14 cellular contexts compared by ENCODE assay signal in genomic region chr1:158008630-158009029, GRCh38. TPM values are rescaled to one million over a fixed set of nuclear protein-coding genes. Genes with fewer than 3 reads are reported as not detected.
A peak's percentile ranks its signal among the peaks of the same experiment; 100 is the strongest.
DNase-seq lines count a peak whose midpoint lies in the region; ATAC-seq, FAIRE-seq and TF ChIP-seq lines count a peak whose summit lies in the region.
"Had no signal": no experiment of that assay in that cellular context is flagged by ENCODE, and none has a peak within 500 bp of the region (broad histone marks: within the 10 kb centered on the region; RNA-seq: fewer than 3 reads in every experiment).

No MANE protein-coding gene starts in this region.

- H3F3A ChIP-seq in GM23338 (replicated peaks; ENCODE audit: low read depth), result no peaks in the 10 kb centered on the region

- H3K9ac ChIP-seq in keratinocyte (ENCODE audit: control insufficient read depth, extremely low read depth, insufficient read depth, low read length) (no peak overlapping the region), rectal smooth muscle tissue (ENCODE audit: low read length) (no peak overlapping the region), Karpas-422 (ENCODE audit: low read length) (no peak overlapping the region)

- TF ChIP-seq POLR2A in adrenal gland (IDR thresholded peaks at IDR 0.05), result no peak

- H3K4me1 Mint-ChIP-seq in GM23338, result peaks cover 85% of the 10 kb centered on the region

- 31 to 45% (median 38%) methylated on average over 5 to 6 of the region's 6 CpGs for WGBS in adrenal gland, 4 donors

- TF ChIP-seq CTCF in GM23338 (conservative IDR thresholded peaks at IDR 0.05; ENCODE audit: low read depth in 2 of 2) (no peak), adrenal gland (IDR thresholded peaks at IDR 0.05) (no peak), keratinocyte (optimal IDR thresholded peaks at IDR 0.05 in 1 of 3, IDR thresholded peaks at IDR 0.05 in 1 of 3, conservative IDR thresholded peaks at IDR 0.05 in 1 of 3; ENCODE audit: extremely low read depth in 1 of 3, insufficient read depth in 2 of 3, low read length in 3 of 3) (no peak)

- no peaks in the 10 kb centered on the region for H3K36me3 ChIP-seq in GM23338 (ENCODE audit: insufficient read depth)
- no peaks in the 10 kb centered on the region for H3K36me3 ChIP-seq in adrenal gland (replicated peaks in 1 of 2)
- peaks cover 12 to 15% of the 10 kb centered on the region in 2 experiments for H3K36me3 ChIP-seq in keratinocyte (ENCODE audit: control insufficient read depth in 2 of 2, extremely low read depth in 1 of 2, insufficient read depth in 2 of 2, low read length in 2 of 2)
- H3K36me3 ChIP-seq in rectal smooth muscle tissue (ENCODE audit: control insufficient read depth, insufficient read depth, low read length), result no peaks in the 10 kb centered on the region
- H3K36me3 ChIP-seq in Karpas-422 (ENCODE audit: insufficient read depth, low read length), result no peaks in the 10 kb centered on the region

- H3K9me2 ChIP-seq in GM23338 (ENCODE audit: insufficient read depth), result no peaks in the 10 kb centered on the region
- H3K9me2 ChIP-seq in Karpas-422 (replicated peaks; ENCODE audit: insufficient read depth, low read length), result no peaks in the 10 kb centered on the region

- H3K27ac ChIP-seq in GM23338 (ENCODE audit: low read depth) (no peak overlapping the region), adrenal gland (peak overlapping the region; percentile 8 to 92 (median 82)), keratinocyte (ENCODE audit: control insufficient read depth, insufficient read depth, low read length) (peak overlapping the region; percentile 92), rectal smooth muscle tissue (ENCODE audit: low read depth, low read length) (peak overlapping the region; percentile 85), Karpas-422 (ENCODE audit: low read length) (no peak overlapping the region)
- H3K27ac ChIP-seq: C4-2B had no signal

- dilution Hi-C loops in keratinocyte (cut with MboI; ENCODE audit: extremely low pct_ligation_motif_present, low sequenced_read_pairs), result no loop called here

- H3K27me3 ChIP-seq in GM23338 (ENCODE audit: insufficient read depth) (no peaks in the 10 kb centered on the region), adrenal gland (no peaks in the 10 kb centered on the region), keratinocyte (ENCODE audit: control insufficient read depth, extremely low read depth, insufficient read depth, low read length) (no peaks in the 10 kb centered on the region), rectal smooth muscle tissue (ENCODE audit: control insufficient read depth, insufficient read depth, low read length) (no peaks in the 10 kb centered on the region), Karpas-422 (ENCODE audit: low read length) (no peaks in the 10 kb centered on the region)

- no peak overlapping the region for H2AFZ ChIP-seq in GM23338
- no peak overlapping the region for H2AFZ ChIP-seq in keratinocyte (ENCODE audit: control insufficient read depth, low read length)
- H2AFZ ChIP-seq in Karpas-422 (ENCODE audit: low read length), result no peak overlapping the region

- DNase-seq in GM23338 (ENCODE audit: low spot score), result no peak
- peak in 5 of 7 donors; percentile 52 to 82 (median 65) for DNase-seq in adrenal gland
- no peak for DNase-seq in keratinocyte (ENCODE audit: low read depth, low spot score)
- no peak for DNase-seq in AG08396 (ENCODE audit: low spot score)
- no peak for DNase-seq in Karpas-422
- DNase-seq in dedifferentiated amniotic fluid mesenchymal stem cell (ENCODE audit: extremely low spot score), result no peak
- DNase-seq: activated T-cell treated with anti-CD3 and anti-CD28 coated beads, Interleukin-2, amount 50 U/mL, for 4 hours; GF-D8; stimulated activated CD4-positive, alpha-beta T cell treated with anti-CD3 and anti-CD28 coated beads, Interleukin-2, amount 100 ng/mL, for 24 hours; stimulated activated naive CD4-positive, alpha-beta T cell treated with Interleukin-2 at 50 U/mL for 16 hours had no signal

- H3K27me3 Mint-ChIP-seq in GM23338 (ENCODE audit: insufficient read depth, low read depth, poor library complexity), result peaks cover 11% of the 10 kb centered on the region

- FAIRE-seq in keratinocyte (lab: Jason Lieb, UNC), result peak; percentile 90
- FAIRE-seq: K562 had no signal

- H3K9me1 ChIP-seq in keratinocyte (ENCODE audit: control insufficient read depth, extremely low read depth, insufficient read depth, low read length), result no peaks in the 10 kb centered on the region

- no peak for ATAC-seq in GM23338
- ATAC-seq in GM21360 (IDR thresholded peaks at IDR 0.05; ENCODE audit: unreplicated experiment), result no peak
- ATAC-seq: activated T-cell treated with anti-CD3 and anti-CD28 coated beads, Interleukin-2, amount 50 U/mL, for 4 hours; K562 had no signal

- H3K9me3 ChIP-seq in adrenal gland (replicated peaks in 1 of 3), result no peaks in the 10 kb centered on the region
- no peaks in the 10 kb centered on the region for H3K9me3 ChIP-seq in keratinocyte (ENCODE audit: control insufficient read depth, low read depth, low read length)
- H3K9me3 ChIP-seq in Karpas-422 (ENCODE audit: low read length), result no peaks in the 10 kb centered on the region

- H3K4me3 ChIP-seq in GM23338 (no peak overlapping the region), adrenal gland (no peak overlapping the region), keratinocyte (ENCODE audit: control insufficient read depth in 2 of 3, extremely low read depth in 1 of 3, insufficient read depth in 2 of 3, low read depth in 1 of 3, low read length in 3 of 3) (no peak overlapping the region), rectal smooth muscle tissue (ENCODE audit: low read length) (peak overlapping the region; percentile 22), Karpas-422 (ENCODE audit: low read length) (no peak overlapping the region)
- H3K4me3 ChIP-seq: K562 had no signal

- no peaks in the 10 kb centered on the region; the same call in 2 of the 3 replicates for H3K36me3 Mint-ChIP-seq in GM23338 (ENCODE audit: low read depth)

- H4K20me1 ChIP-seq in GM23338 (replicated peaks; ENCODE audit: insufficient read depth) (peaks cover 4% of the 10 kb centered on the region; the same call in 1 of the 2 replicates), keratinocyte (ENCODE audit: control insufficient read depth, extremely low read depth, insufficient read depth, low read length) (no peaks in the 10 kb centered on the region), Karpas-422 (ENCODE audit: insufficient read depth, low read depth, low read length) (no peaks in the 10 kb centered on the region)

- intact Hi-C loops in adrenal gland (cut with DNase I), result no loop called here

- H3K4me1 ChIP-seq in GM23338 (ENCODE audit: insufficient read depth) (peaks cover 72% of the 10 kb centered on the region), adrenal gland (replicated peaks in 1 of 2) (peaks cover 86 to 88% of the 10 kb centered on the region in 2 donors), keratinocyte (ENCODE audit: control insufficient read depth, extremely low read depth, insufficient read depth, low read length) (peaks cover 77% of the 10 kb centered on the region), rectal smooth muscle tissue (ENCODE audit: control insufficient read depth, insufficient read depth, low read length) (peaks cover 71% of the 10 kb centered on the region), Karpas-422 (ENCODE audit: low read length) (peaks cover 24% of the 10 kb centered on the region)

- no peaks in the 10 kb centered on the region for H3K9me3 Mint-ChIP-seq in GM23338
- H3K9me3 Mint-ChIP-seq: activated T-cell treated with anti-CD3 and anti-CD28 coated beads, Interleukin-2, amount 50 U/mL, for 4 hours had no signal

- H3K79me2 ChIP-seq in GM23338 (replicated peaks; ENCODE audit: insufficient read depth) (peaks cover 99% of the 10 kb centered on the region), keratinocyte (ENCODE audit: control insufficient read depth, insufficient read depth, low read length) (peaks cover 91% of the 10 kb centered on the region), Karpas-422 (ENCODE audit: low read length) (no peaks in the 10 kb centered on the region)

- peak overlapping the region; percentile 54; the same call in 1 of the 2 replicates for H3K27ac Mint-ChIP-seq in GM23338

- H3K4me2 ChIP-seq in GM23338, result peak overlapping the region; percentile 64
- H3K4me2 ChIP-seq in keratinocyte (ENCODE audit: control insufficient read depth, extremely low read depth, insufficient read depth, low read depth, low read length), result peak overlapping the region; percentile 90
- H3K4me2 ChIP-seq in Karpas-422 (ENCODE audit: low read depth, low read length, poor library complexity, severe bottlenecking), result no peak overlapping the region

- H3K4me3 Mint-ChIP-seq in GM23338, result no peak overlapping the region
- H3K4me3 Mint-ChIP-seq: activated T-cell treated with anti-CD3 and anti-CD28 coated beads, Interleukin-2, amount 50 U/mL, for 4 hours had no signal

TF ChIP-seq in GM23338, 12 proteins besides CTCF, POLR2A, EP300 and RAD21 (continues in another document):
- no peak for TF ChIP-seq CREB1 (CRISPR knock-in tag; IDR thresholded peaks at IDR 0.05; ENCODE audit: low read depth)
- no peak for TF ChIP-seq EZH2 (IDR thresholded peaks at IDR 0.05; ENCODE audit: low read depth, unreplicated experiment)

RNA-seq across cellular contexts. Expression of gene KIRREL1, which starts 15.2 kb away (rescaled TPM):
- 35.2 and 41.0 TPM in 2 replicates for total RNA-seq in GM23338 (2014; rRNA removed; shearing (Covaris generic))
- polyA plus RNA-seq in GM23338 (2016; fragmentation: Nextera tagmentation; extraction: Ambion mirVana) (5.1 and 5.6 TPM in 2 replicates), adrenal gland (10 to 100 TPM; 10.1 to 13.9 (median 11.2) TPM), keratinocyte (18.3 to 29.8 TPM (median 19.7 TPM) in 3 replicates)
- total RNA-seq in adrenal gland, result 10 to 100 TPM; 23.6 to 57.2 (median 50.4) TPM
- 2.7 TPM for polyA plus RNA-seq in keratinocyte (2011; ENCODE audit: low read depth)
- 11.1 and 14.7 TPM in 2 replicates for polyA plus RNA-seq in keratinocyte (2011; cell fraction: cytosol; rRNA removed)
- 65.2 and 75.4 TPM in 2 replicates for polyA plus RNA-seq in keratinocyte (2011; cell fraction: nucleus; rRNA removed)
- 11.5 and 45.7 TPM in 2 replicates for polyA plus RNA-seq in keratinocyte (2012; ENCODE audit: low replicate concordance)
- polyA minus RNA-seq in keratinocyte, result 47.6 to 153 TPM (median 54.8 TPM) in 3 replicates
- polyA minus RNA-seq in keratinocyte (2011; cell fraction: cytosol; rRNA and poly(A)+ RNA removed), result 39.5 TPM
- polyA minus RNA-seq in keratinocyte (2011; cell fraction: nucleus; rRNA and poly(A)+ RNA removed), result 101 and 135 TPM in 2 replicates
- not detected in 2 replicates for total RNA-seq in Karpas-422 (2014; rRNA removed; shearing (Covaris generic); ENCODE audit: low replicate concordance)

Comparison
In these comparisons a context has a peak if more than half of its experiments do, and no peak if none do; other contexts are left out.
1. DNase-seq: peak in adrenal gland (5 of 7); none in GM23338 (single experiment), keratinocyte (single experiment), AG08396 (single experiment), Karpas-422 (single experiment) and dedifferentiated amniotic fluid mesenchymal stem cell (single experiment).
2. H3K27ac ChIP-seq: peak in adrenal gland (5 of 5), keratinocyte (single experiment) and rectal smooth muscle tissue (single experiment); none in GM23338 (single experiment) and Karpas-422 (single experiment).
3. RNA of gene KIRREL1, which starts 15.2 kb away (total RNA-seq): 23.6 to 57.2 TPM in adrenal gland and 35.2 to 41.0 TPM in GM23338; not detected in Karpas-422; every median in the first group is over 10 times any median in the second.